1 cellular context compared by ENCODE assay signal in the genomic region with DNA sequence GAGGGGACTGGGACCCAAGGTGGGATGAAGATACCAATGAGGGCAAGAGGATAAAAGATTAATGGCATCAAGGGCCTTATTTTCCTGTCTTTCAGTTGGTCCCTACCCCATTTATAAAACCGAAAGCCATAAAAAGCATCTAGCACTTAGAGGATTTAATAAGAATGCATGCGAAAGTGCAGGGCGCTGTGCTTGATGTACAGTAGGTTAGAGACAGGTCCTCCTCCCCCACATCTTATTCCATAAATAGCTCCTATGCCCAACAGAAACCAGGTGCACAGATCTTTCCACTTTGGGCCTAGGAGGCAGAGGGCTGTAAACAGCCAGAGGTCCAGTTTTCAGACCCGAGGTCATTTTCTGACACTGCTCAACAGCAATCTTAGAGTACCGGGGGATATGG.
TF ChIP-seq lines count a peak whose summit lies in the region.

No MANE protein-coding gene starts in this region.

TF ChIP-seq in IMR-90, 13 proteins besides CTCF, POLR2A, EP300 and RAD21 (continued from another document):
- TF ChIP-seq USF2 (IDR thresholded peaks at IDR 0.05; ENCODE audit: low read depth, low read length) = no peak
- TF ChIP-seq FOS (IDR thresholded peaks at IDR 0.05; ENCODE audit: low read depth, low read length) = no peak
- TF ChIP-seq MXI1 (IDR thresholded peaks at IDR 0.05; ENCODE audit: borderline replicate concordance, low read depth, low read length) = no peak
- no peak for TF ChIP-seq CHD1 (IDR thresholded peaks at IDR 0.05; ENCODE audit: low read depth, low read length)
- no peak for TF ChIP-seq CEBPB (IDR thresholded peaks at IDR 0.05; ENCODE audit: low read depth, low read length)
- TF ChIP-seq RFX5 (IDR thresholded peaks at IDR 0.05; ENCODE audit: low read depth, low read length) = no peak
- TF ChIP-seq MAZ (IDR thresholded peaks at IDR 0.05; ENCODE audit: borderline replicate concordance, low read depth, low read length) = no peak
- no peak for TF ChIP-seq MAFK (IDR thresholded peaks at IDR 0.05; ENCODE audit: low read depth, low read length)
